ENCODE assay signal across 11 cellular contexts in the genomic region with DNA sequence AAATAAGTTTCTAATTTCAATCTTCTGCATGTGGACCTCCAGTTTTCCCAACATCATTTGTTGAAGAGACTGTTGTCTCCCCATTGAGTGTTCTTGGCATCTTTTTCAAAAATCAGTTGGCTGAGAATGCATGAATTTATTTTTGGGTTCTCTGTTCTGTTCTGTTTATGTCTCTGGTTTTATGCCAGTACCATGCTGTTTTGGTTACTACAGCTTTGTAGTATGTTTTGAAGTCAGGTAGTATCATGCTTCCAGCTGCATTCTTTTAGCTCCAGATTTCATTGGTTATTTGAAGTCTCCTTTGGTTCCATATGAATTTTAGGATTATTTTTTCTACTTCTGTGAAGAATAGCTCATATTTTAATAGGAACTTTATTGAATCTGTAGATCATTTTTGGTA. TPM values are rescaled to one million over a fixed set of nuclear protein-coding genes. Genes with fewer than 3 reads are reported as not detected.
"Had no signal": no experiment of that assay in that cellular context is flagged by ENCODE, and none has a peak within 500 bp of the region (broad histone marks: within the 10 kb centered on the region; RNA-seq: fewer than 3 reads in every experiment).

No MANE protein-coding gene starts in this region.

- ATAC-seq: HepG2, K562 had no signal

- DNase-seq: IMR-90, KBM-7, KG1 had no signal

- H3K27ac ChIP-seq: HL-60, KMS-11 had no signal

- H3K9ac ChIP-seq: KMS-11 had no signal

- FAIRE-seq: HepG2, HTR-8/SVneo, K562 had no signal

- H3K4me2 ChIP-seq: KMS-11 had no signal

- H3K4me3 ChIP-seq: K562 had no signal

RNA-seq across cellular contexts. Expression of a gene that starts 21.2 kb away (rescaled TPM):
- total RNA-seq: HepG2, HT-29, HT1080, IMR-90 had no signal
- polyA plus RNA-seq: HepG2, IgD-negative memory B cell, IMR-90, K562 had no signal
